21 cellular contexts compared by ENCODE assay signal in the genomic region with DNA sequence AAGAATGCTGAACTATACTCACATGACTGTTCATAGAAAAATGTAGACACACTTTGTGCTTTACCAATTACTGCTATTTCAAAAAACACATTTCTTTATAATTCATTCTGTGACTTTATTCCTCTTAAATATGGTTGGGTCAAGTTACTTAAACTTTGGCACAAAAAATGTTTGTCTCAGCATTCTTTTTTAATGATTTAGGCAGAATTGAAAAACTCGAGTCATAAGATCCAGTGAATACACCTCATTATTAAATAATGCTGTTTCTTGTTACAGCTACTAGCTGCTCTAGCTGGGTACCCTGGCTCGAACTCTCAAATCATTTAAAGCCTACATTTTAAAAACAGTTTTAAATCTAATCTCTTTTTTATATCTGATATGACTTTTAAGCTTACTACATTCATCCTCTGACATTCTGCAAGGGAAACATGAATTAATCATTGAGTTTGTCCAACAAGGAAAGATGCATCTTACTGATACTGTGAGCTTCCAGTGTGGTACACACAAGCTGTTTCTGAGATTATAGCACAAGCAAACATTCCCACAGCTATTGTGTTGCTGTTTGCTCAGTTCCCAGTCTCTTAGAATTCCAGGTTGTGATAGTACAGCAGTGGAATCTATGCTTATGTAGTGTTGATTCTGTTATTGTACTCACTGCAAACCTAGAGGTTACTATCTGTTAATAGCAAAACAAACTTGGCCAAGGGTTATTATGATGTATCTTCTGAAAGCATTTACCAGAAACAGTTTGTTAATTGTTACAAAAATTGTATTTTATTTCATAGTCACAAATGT.
DNase-seq lines count a peak whose midpoint lies in the region; ATAC-seq and TF ChIP-seq lines count a peak whose summit lies in the region.
"Had no signal": no experiment of that assay in that cellular context is flagged by ENCODE, and none has a peak within 500 bp of the region (broad histone marks: within the 10 kb centered on the region; RNA-seq: fewer than 3 reads in every experiment).

No MANE protein-coding gene starts in this region.

- peak; percentile 30 for ATAC-seq in Right ventricle myocardium inferior
- no peak for ATAC-seq in HG02852 (IDR thresholded peaks at IDR 0.05; ENCODE audit: unreplicated experiment)
- ATAC-seq: gastroesophageal sphincter; left lung; stimulated activated naive CD8-positive, alpha-beta T cell treated with anti-CD3 and anti-CD28 coated beads, Interleukin-15, Interleukin-2, amounts not matched to agents 100 U/mL and 50 U/mL, for 24 hours had no signal

- H3K27me3 ChIP-seq in right atrium auricular region: no peaks in the 10 kb centered on the region
- H3K27me3 ChIP-seq: BE2C, colonic mucosa, gastroesophageal sphincter, left lung, transverse colon had no signal

- intact Hi-C loops in Right ventricle myocardium inferior (cut with DNase I): loop anchor here (5.0 kb wide), 1 partner anchor 56 kb away; no protein-coding TSS in a partner anchor

- H3K9me3 ChIP-seq in right atrium auricular region: peaks cover 0 to 30% of the 10 kb centered on the region in 2 donors
- H3K9me3 ChIP-seq: BE2C, colonic mucosa had no signal

- DNase-seq in Right ventricle myocardium inferior (ENCODE audit: missing footprints) (no peak), right atrium auricular region (ENCODE audit: low spot score) (no peak), choroid plexus epithelial cell (ENCODE audit: low read depth) (peak; percentile 63), iris pigment epithelial cell (ENCODE audit: low read depth) (peak; percentile 63), GM19240 (ENCODE audit: insufficient read length, low spot score) (no peak), T-helper 1 cell (no peak), activated T-cell treated with anti-CD3 and anti-CD28 coated beads for 4 hours (no peak)
- DNase-seq: activated CD4-positive, alpha-beta T cell treated with anti-CD3 and anti-CD28 coated beads, Interleukin-2, amount 50 U/mL, for 4 hours; BE2C; colonic mucosa; COR-L47; KG1; left lung; NCI-H2107; NCI-H524 treated with DMSO at 0.1 percent for 48 hours; right cardiac atrium; SHP77 treated with DMSO at 0.1 percent for 48 hours; stimulated activated naive CD8-positive, alpha-beta T cell treated with anti-CD3 and anti-CD28 coated beads, Interleukin-15, Interleukin-2, amounts not matched to agents 100 U/mL and 50 U/mL, for 24 hours; transverse colon had no signal

- H3K36me3 ChIP-seq in right atrium auricular region: no peaks in the 10 kb centered on the region
- H3K36me3 ChIP-seq: BE2C, colonic mucosa, gastroesophageal sphincter, left lung, transverse colon had no signal

- no peak for TF ChIP-seq CTCF in right atrium auricular region (IDR thresholded peaks at IDR 0.05)
- TF ChIP-seq CTCF in choroid plexus epithelial cell (conservative IDR thresholded peaks at IDR 0.05; ENCODE audit: low read depth, low read length): no peak

- no peak overlapping the region for H3K4me3 ChIP-seq in right atrium auricular region
- no peak overlapping the region for H3K4me3 ChIP-seq in choroid plexus epithelial cell (ENCODE audit: low read depth, low read length)
- H3K4me3 ChIP-seq: colonic mucosa, gastroesophageal sphincter, left lung, transverse colon had no signal

- H3K4me1 ChIP-seq in right atrium auricular region: peaks cover 0 to 36% of the 10 kb centered on the region in 2 donors
- H3K4me1 ChIP-seq: colonic mucosa, left lung, transverse colon had no signal

- peak overlapping the region in 1 of 2 donors; percentile 68 for H3K27ac ChIP-seq in right atrium auricular region
- H3K27ac ChIP-seq: colonic mucosa, left lung, transverse colon had no signal

Comparison
In these comparisons a context has a peak if more than half of its experiments do, and no peak if none do; other contexts are left out.
1. DNase-seq: peak in choroid plexus epithelial cell (single experiment) and iris pigment epithelial cell (single experiment); none in Right ventricle myocardium inferior (single experiment), right atrium auricular region (single experiment), GM19240 (single experiment), T-helper 1 cell (0 of 5) and activated T-cell treated with anti-CD3 and anti-CD28 coated beads for 4 hours (single experiment).